18 cellular contexts compared by ENCODE assay signal in genomic region chr2:45739796-45740485, GRCh38.
DNase-seq lines count a peak whose midpoint lies in the region; ATAC-seq, FAIRE-seq and TF ChIP-seq lines count a peak whose summit lies in the region.
"Had no signal": no experiment of that assay in that cellular context is flagged by ENCODE, and none has a peak within 500 bp of the region (broad histone marks: within the 10 kb centered on the region; RNA-seq: fewer than 3 reads in every experiment).

No MANE protein-coding gene starts in this region.

- H3K9me2 ChIP-seq in OCI-LY7 (ENCODE audit: insufficient read depth, low read length), result no peaks in the 10 kb centered on the region

- no peak for FAIRE-seq in urothelium cell line (lab: Jason Lieb, UNC)

- peak overlapping the region; percentile 64 for H3K4me2 ChIP-seq in OCI-LY7 (ENCODE audit: low read length)
- peak overlapping the region; percentile 15 for H3K4me2 ChIP-seq in smooth muscle cell

- H3K4me3 ChIP-seq in HEK293 (ENCODE audit: low read depth, low read length), result no peak overlapping the region
- H3K4me3 ChIP-seq in OCI-LY7 (ENCODE audit: low read depth, low read length, poor library complexity, severe bottlenecking), result no peak overlapping the region
- no peak overlapping the region for H3K4me3 ChIP-seq in smooth muscle cell
- H3K4me3 ChIP-seq in spleen, result no peak overlapping the region
- H3K4me3 ChIP-seq: left ventricle myocardium inferior, thoracic aorta had no signal

- H3K27me3 Mint-ChIP-seq in activated T-cell treated with anti-CD3 and anti-CD28 coated beads, Interleukin-2, amount 50 U/mL, for 72 hours (ENCODE audit: low read depth), result no peaks in the 10 kb centered on the region
- H3K27me3 Mint-ChIP-seq: activated naive CD8-positive, alpha-beta T cell treated with anti-CD3 and anti-CD28 coated beads for 36 hours; CD8-positive, alpha-beta memory T cell had no signal

- H3K4me3 Mint-ChIP-seq in activated T-cell treated with anti-CD3 and anti-CD28 coated beads, Interleukin-2, amount 50 U/mL, for 72 hours, result no peak overlapping the region
- H3K4me3 Mint-ChIP-seq: activated naive CD8-positive, alpha-beta T cell treated with anti-CD3 and anti-CD28 coated beads for 36 hours; activated T-helper 1 cell treated with anti-CD3 and anti-CD28 coated beads, Interleukin-12 subunit alpha, Interleukin-12 subunit beta, Interleukin-2, Interleukin-4 antibody, amounts not matched to agents 30 ng/mL and 10 ng/mL and 1 ng/mL, durations not matched to agents 14 hours and 24 hours and 36 hours; CD8-positive, alpha-beta memory T cell had no signal

- no peak overlapping the region for H3K27ac Mint-ChIP-seq in activated T-cell treated with anti-CD3 and anti-CD28 coated beads, Interleukin-2, amount 50 U/mL, for 72 hours
- H3K27ac Mint-ChIP-seq: activated naive CD8-positive, alpha-beta T cell treated with anti-CD3 and anti-CD28 coated beads for 36 hours; activated T-helper 1 cell treated with anti-CD3 and anti-CD28 coated beads, Interleukin-12 subunit alpha, Interleukin-12 subunit beta, Interleukin-2, Interleukin-4 antibody, amounts not matched to agents 30 ng/mL and 10 ng/mL and 1 ng/mL, durations not matched to agents 14 hours and 24 hours and 36 hours had no signal

- H3K79me2 ChIP-seq in OCI-LY7 (ENCODE audit: insufficient read depth, low read depth, low read length), result no peaks in the 10 kb centered on the region
- peaks cover 48% of the 10 kb centered on the region for H3K79me2 ChIP-seq in smooth muscle cell (ENCODE audit: low read depth)

- H3K27ac ChIP-seq in HEK293 (ENCODE audit: extremely low read depth, low read depth, low read length) (no peak overlapping the region), OCI-LY7 (ENCODE audit: low read depth, low read length, poor library complexity, severe bottlenecking) (no peak overlapping the region), smooth muscle cell (ENCODE audit: low read depth) (no peak overlapping the region), spleen (no peak overlapping the region)
- H3K27ac ChIP-seq: left ventricle myocardium inferior, thoracic aorta had no signal

- ATAC-seq in activated T-cell treated with anti-CD3 and anti-CD28 coated beads, Interleukin-2, amount 50 U/mL, for 72 hours (replicated peaks in 1 of 2), result peak; percentile 39 to 60
- ATAC-seq in HG02610 (IDR thresholded peaks at IDR 0.05; ENCODE audit: unreplicated experiment), result no peak

- peaks cover 4% of the 10 kb centered on the region for H3K4me1 Mint-ChIP-seq in activated T-cell treated with anti-CD3 and anti-CD28 coated beads, Interleukin-2, amount 50 U/mL, for 72 hours (ENCODE audit: low read depth)

- H4K20me1 ChIP-seq in OCI-LY7 (ENCODE audit: insufficient read depth, low read length) (no peaks in the 10 kb centered on the region), smooth muscle cell (ENCODE audit: low read depth) (peaks cover 13% of the 10 kb centered on the region)

- no peaks in the 10 kb centered on the region for H3K9me3 Mint-ChIP-seq in activated T-cell treated with anti-CD3 and anti-CD28 coated beads, Interleukin-2, amount 50 U/mL, for 72 hours
- H3K9me3 Mint-ChIP-seq: activated naive CD8-positive, alpha-beta T cell treated with anti-CD3 and anti-CD28 coated beads for 36 hours; activated T-helper 1 cell treated with anti-CD3 and anti-CD28 coated beads, Interleukin-12 subunit alpha, Interleukin-12 subunit beta, Interleukin-2, Interleukin-4 antibody, amounts not matched to agents 30 ng/mL and 10 ng/mL and 1 ng/mL, durations not matched to agents 14 hours and 24 hours and 36 hours; CD8-positive, alpha-beta memory T cell had no signal

- no peak overlapping the region for H3K9ac ChIP-seq in smooth muscle cell (ENCODE audit: low read depth)

- H3K9me3 ChIP-seq in HEK293 (ENCODE audit: control insufficient read depth, insufficient read depth, low read depth, low read length) (no peaks in the 10 kb centered on the region), OCI-LY7 (ENCODE audit: low read length) (no peaks in the 10 kb centered on the region), smooth muscle cell (replicated peaks; ENCODE audit: low read depth) (no peaks in the 10 kb centered on the region), spleen (no peaks in the 10 kb centered on the region)
- H3K9me3 ChIP-seq: left ventricle myocardium inferior, thoracic aorta had no signal

- H3K27me3 ChIP-seq in smooth muscle cell (ENCODE audit: low read depth) (no peaks in the 10 kb centered on the region), spleen (replicated peaks in 1 of 7) (no peaks in the 10 kb centered on the region)

- H3K36me3 Mint-ChIP-seq in activated T-cell treated with anti-CD3 and anti-CD28 coated beads, Interleukin-2, amount 50 U/mL, for 72 hours (ENCODE audit: insufficient read depth in 2 of 2), result no peaks in the 10 kb centered on the region
- H3K36me3 Mint-ChIP-seq: activated naive CD8-positive, alpha-beta T cell treated with anti-CD3 and anti-CD28 coated beads for 36 hours had no signal

- no TSS peak for BruUV-seq in OCI-LY7 (replicated peaks; lab: Mats Ljungman, UMichigan)

- intact Hi-C loops in OCI-LY7 (cut with micrococcal nuclease; ENCODE audit: unreplicated experiment) (loop anchor here (5.0 kb wide), 1 partner anchor 88 kb away; the partner anchor contains the start of gene PRKCE), spleen (cut with DNase I; ENCODE audit: low total_unique reads) (no loop called here)

- POLR2A ChIA-PET in HEK293 (lab: Yijun Ruan, JAX), result no interaction called here
- POLR2A ChIA-PET in OCI-LY7 (lab: Charles Lee), result interaction anchor here (0.7 to 3.8 kb wide), 5 partner anchors 9 to 94 kb away, joined by 3 to 34 read pairs (median 4); no protein-coding TSS in a partner anchor

- CTCF ChIA-PET in HEK293 (lab: Yijun Ruan, JAX) (interaction anchor here (0.6 kb wide), 1 partner anchor 132 kb away, joined by 4 read pairs; no protein-coding TSS in a partner anchor), OCI-LY7 (lab: Charles Lee; ENCODE audit: unreplicated experiment) (interaction anchor here (4.1 kb wide), 1 partner anchor 10 kb away, joined by 17 read pairs; no protein-coding TSS in a partner anchor)

- no peak for TF ChIP-seq POLR2A in spleen (IDR thresholded peaks at IDR 0.05)

- H3K36me3 ChIP-seq in HEK293 (ENCODE audit: control insufficient read depth in 2 of 2, insufficient read depth in 1 of 2, low read length in 2 of 2) (no peaks in the 10 kb centered on the region), OCI-LY7 (ENCODE audit: insufficient read depth, low read length) (no peaks in the 10 kb centered on the region), smooth muscle cell (ENCODE audit: low read depth) (no peaks in the 10 kb centered on the region), spleen (peaks cover 0 to 10% (median 0%) of the 10 kb centered on the region in 6 donors)
- H3K36me3 ChIP-seq: left ventricle myocardium inferior, thoracic aorta had no signal

- H2AFZ ChIP-seq in OCI-LY7 (ENCODE audit: low read length) (no peak overlapping the region), smooth muscle cell (ENCODE audit: low read depth) (no peak overlapping the region)

- DNase-seq in activated T-cell treated with anti-CD3 and anti-CD28 coated beads, Interleukin-2, amount 50 U/mL, for 72 hours, result peak; percentile 12 to 16
- no peak for DNase-seq in activated T-cell treated with anti-CD3 and anti-CD28 coated beads, Interleukin-2, amount 50 U/mL, for 48 hours
- no peak for DNase-seq in OCI-LY7 (ENCODE audit: low spot score)
- no peak for DNase-seq in smooth muscle cell (lab: John Stamatoyannopoulos, UW; ENCODE audit: unreplicated experiment)
- no peak for DNase-seq in urothelium cell line (ENCODE audit: low spot score)
- no peak for DNase-seq in spleen
- DNase-seq: activated naive CD8-positive, alpha-beta T cell treated with anti-CD3 and anti-CD28 coated beads for 36 hours; CD8-positive, alpha-beta memory T cell; effector memory CD4-positive, alpha-beta T cell; left ventricle myocardium inferior; NCI-H1694; NCI-H446 treated with DMSO at 0.1 percent for 48 hours; SHP77 treated with DMSO at 0.1 percent for 48 hours; T-helper 1 cell had no signal

- H3K4me1 ChIP-seq in HEK293 (ENCODE audit: control insufficient read depth, insufficient read depth, low read length) (peaks cover 17% of the 10 kb centered on the region), OCI-LY7 (ENCODE audit: insufficient read depth, low read length, poor library complexity, severe bottlenecking) (peaks cover 59% of the 10 kb centered on the region), smooth muscle cell (ENCODE audit: low read depth) (peaks cover 16% of the 10 kb centered on the region), spleen (peaks cover 0 to 36% (median 7%) of the 10 kb centered on the region in 6 donors)

- TF ChIP-seq CTCF in HEK293 (tag by site-specific recombination; IDR thresholded peaks at IDR 0.05) (no peak), OCI-LY7 (conservative IDR thresholded peaks at IDR 0.05; ENCODE audit: low read length) (no peak), smooth muscle cell (IDR thresholded peaks at IDR 0.05; ENCODE audit: borderline replicate concordance, insufficient read depth, poor library complexity, severe bottlenecking) (no peak), spleen (IDR thresholded peaks at IDR 0.05 in 8 of 11, conservative IDR thresholded peaks at IDR 0.05 in 3 of 11) (no peak)

- H3F3A ChIP-seq in smooth muscle cell (ENCODE audit: low read depth), result no peaks in the 10 kb centered on the region

TF ChIP-seq in HEK293, 187 proteins besides CTCF, POLR2A, EP300 and RAD21:
- TF ChIP-seq ZNF837 (tag by site-specific recombination; IDR thresholded peaks at IDR 0.05), result no peak
- peak; percentile 69 for TF ChIP-seq ZBTB48 (tag by site-specific recombination; IDR thresholded peaks at IDR 0.05)

Comparison
In these comparisons a context has a peak if more than half of its experiments do, and no peak if none do; other contexts are left out.
1. DNase-seq: peak in activated T-cell treated with anti-CD3 and anti-CD28 coated beads, Interleukin-2, amount 50 U/mL, for 72 hours (2 of 2); none in activated T-cell treated with anti-CD3 and anti-CD28 coated beads, Interleukin-2, amount 50 U/mL, for 48 hours (0 of 2), OCI-LY7 (single experiment), smooth muscle cell (single experiment), urothelium cell line (single experiment) and spleen (single experiment).